Comparison of ENCODE assay signal across 28 cellular contexts in genomic region chr1:2260917-2261316, GRCh38.
"Had no signal": no experiment of that assay in that cellular context is flagged by ENCODE, and none has a peak within 500 bp of the region (broad histone marks: within the 10 kb centered on the region; RNA-seq: fewer than 3 reads in every experiment).

No MANE protein-coding gene starts in this region.

- H3K27ac ChIP-seq: brain microvascular endothelial cell, coronary artery, gastrocnemius medialis, left lung, lower lobe of right lung, spleen, upper lobe of left lung, vagina, VCaP had no signal

- H3K9me3 ChIP-seq: gastrocnemius medialis, vagina had no signal

- H3K27me3 ChIP-seq: brain microvascular endothelial cell, dorsolateral prefrontal cortex, gastrocnemius medialis, left lung, spleen, upper lobe of left lung, vagina had no signal

- H3K4me3 ChIP-seq: coronary artery, gastrocnemius medialis, left lung, lower lobe of right lung, spleen, upper lobe of left lung, vagina had no signal

- ATAC-seq: activated CD4-positive, CD25-positive, alpha-beta regulatory T cell treated with anti-CD3 and anti-CD28 coated beads, Interleukin-2, amount 50 U/mL, for 24 hours; activated CD8-positive, alpha-beta memory T cell treated with anti-CD3 and anti-CD28 coated beads, Interleukin-2, amount 10 ng/mL, durations not matched to agents 7 days and 5 days; activated CD8-positive, alpha-beta T cell treated with anti-CD3 and anti-CD28 coated beads, Interleukin-2, amount 10 ng/mL, durations not matched to agents 7 days and 5 days; gastrocnemius medialis; left lung; lower lobe of right lung; natural killer cell treated with Interleukin-12 subunit alpha and Interleukin-12 subunit beta and Interleukin-15 and Interleukin-18, amount 100 ng/mL, for 72 hours; right cardiac atrium had no signal

- H3K9me3 Mint-ChIP-seq: natural killer cell treated with Interleukin-12 subunit alpha and Interleukin-12 subunit beta and Interleukin-15 and Interleukin-18, amount 100 ng/mL, for 72 hours had no signal

- H3K4me3 Mint-ChIP-seq: activated CD8-positive, alpha-beta memory T cell treated with anti-CD3 and anti-CD28 coated beads, Interleukin-2, amount 10 ng/mL, durations not matched to agents 7 days and 5 days; activated CD8-positive, alpha-beta T cell treated with anti-CD3 and anti-CD28 coated beads, Interleukin-2, amount 10 ng/mL, durations not matched to agents 7 days and 5 days; activated naive CD8-positive, alpha-beta T cell treated with anti-CD3 and anti-CD28 coated beads, Interleukin-2, amount 10 ng/mL, durations not matched to agents 7 days and 5 days; natural killer cell treated with Interleukin-12 subunit alpha and Interleukin-12 subunit beta and Interleukin-15 and Interleukin-18, amount 100 ng/mL, for 72 hours had no signal

- H3K27me3 Mint-ChIP-seq: activated CD8-positive, alpha-beta memory T cell treated with anti-CD3 and anti-CD28 coated beads, Interleukin-2, amount 10 ng/mL, durations not matched to agents 7 days and 5 days; activated naive CD8-positive, alpha-beta T cell treated with anti-CD3 and anti-CD28 coated beads, Interleukin-2, amount 10 ng/mL, durations not matched to agents 7 days and 5 days; natural killer cell treated with Interleukin-12 subunit alpha and Interleukin-12 subunit beta and Interleukin-15 and Interleukin-18, amount 100 ng/mL, for 72 hours had no signal

- FAIRE-seq: astrocyte, islet of Langerhans, TTC549 had no signal

- DNase-seq: activated CD8-positive, alpha-beta memory T cell treated with anti-CD3 and anti-CD28 coated beads, Interleukin-2, amount 10 ng/mL, durations not matched to agents 7 days and 5 days; activated CD8-positive, alpha-beta T cell treated with anti-CD3 and anti-CD28 coated beads, Interleukin-2, amount 10 ng/mL, durations not matched to agents 7 days and 5 days; activated naive CD4-positive, alpha-beta T cell; activated naive CD8-positive, alpha-beta T cell treated with anti-CD3 and anti-CD28 coated beads, Interleukin-2, amount 10 ng/mL, durations not matched to agents 7 days and 5 days; activated T-cell treated with anti-CD3 and anti-CD28 coated beads, Interleukin-2, amount 50 U/mL, for 48 hours; amniotic stem cell; brain microvascular endothelial cell; dorsolateral prefrontal cortex; effector memory CD4-positive, alpha-beta T cell; gastrocnemius medialis; glutamatergic neuron; left lung; lower lobe of right lung; mesenchymal stem cell; spleen; stimulated activated naive CD4-positive, alpha-beta T cell treated with Interleukin-2 at 50 U/mL for 16 hours; substantia nigra; T-helper 9 cell; upper lobe of left lung had no signal

- H3K27ac Mint-ChIP-seq: activated CD8-positive, alpha-beta memory T cell treated with anti-CD3 and anti-CD28 coated beads, Interleukin-2, amount 10 ng/mL, durations not matched to agents 7 days and 5 days; activated CD8-positive, alpha-beta T cell treated with anti-CD3 and anti-CD28 coated beads, Interleukin-2, amount 10 ng/mL, durations not matched to agents 7 days and 5 days; activated naive CD8-positive, alpha-beta T cell treated with anti-CD3 and anti-CD28 coated beads, Interleukin-2, amount 10 ng/mL, durations not matched to agents 7 days and 5 days had no signal

- H3K36me3 ChIP-seq: brain microvascular endothelial cell, gastrocnemius medialis, left lung, lower lobe of right lung, spleen, upper lobe of left lung, vagina had no signal
